ENCODE assay signal across 9 cellular contexts in genomic region chr5:83844320-83845068, GRCh38.
A peak's percentile ranks its signal among the peaks of the same experiment; 100 is the strongest.
DNase-seq lines count a peak whose midpoint lies in the region; ATAC-seq, FAIRE-seq and TF ChIP-seq lines count a peak whose summit lies in the region.
"Had no signal": no experiment of that assay in that cellular context is flagged by ENCODE, and none has a peak within 500 bp of the region (broad histone marks: within the 10 kb centered on the region; RNA-seq: fewer than 3 reads in every experiment).

No MANE protein-coding gene starts in this region.

- peak; percentile 73 to 75 for ATAC-seq in activated CD4-positive, CD25-positive, alpha-beta regulatory T cell treated with anti-CD3 and anti-CD28 coated beads, Interleukin-2, amount 50 U/mL, for 24 hours
- ATAC-seq in effector memory CD8-positive, alpha-beta T cell (replicated peaks), result peak; percentile 16

- H3K27ac Mint-ChIP-seq in effector memory CD8-positive, alpha-beta T cell, result no peak overlapping the region

- no peaks in the 10 kb centered on the region for H3K9me3 ChIP-seq in MG63
- H3K9me3 ChIP-seq in esophagus muscularis mucosa, result no peaks in the 10 kb centered on the region
- H3K9me3 ChIP-seq: A549 had no signal

- H3K27me3 ChIP-seq in H7 (ENCODE audit: control insufficient read depth, insufficient read depth, low read length) (no peaks in the 10 kb centered on the region), MG63 (no peaks in the 10 kb centered on the region), esophagus muscularis mucosa (no peaks in the 10 kb centered on the region)

- intact Hi-C loops in esophagus muscularis mucosa (cut with DNase I), result no loop called here

- H3K4me3 Mint-ChIP-seq in effector memory CD8-positive, alpha-beta T cell, result no peak overlapping the region

- no peaks in the 10 kb centered on the region for H3K27me3 Mint-ChIP-seq in effector memory CD8-positive, alpha-beta T cell

- no peak for TF ChIP-seq POLR2A in esophagus muscularis mucosa (IDR thresholded peaks at IDR 0.05; ENCODE audit: low read depth)

- 72% methylated on average over 9 of the region's 9 CpGs for WGBS in esophagus muscularis mucosa

- peaks cover 6 to 8% of the 10 kb centered on the region in 2 donors for H3K9me3 Mint-ChIP-seq in effector memory CD8-positive, alpha-beta T cell

- H3K4me1 Mint-ChIP-seq in effector memory CD8-positive, alpha-beta T cell (ENCODE audit: low read depth in 2 of 2), result no peaks in the 10 kb centered on the region

- H3K36me3 ChIP-seq in H7 (replicated peaks; ENCODE audit: control insufficient read depth, insufficient read depth, low read length) (no peaks in the 10 kb centered on the region), MG63 (no peaks in the 10 kb centered on the region), esophagus muscularis mucosa (no peaks in the 10 kb centered on the region)

- no peak for DNase-seq in activated CD4-positive, CD25-positive, alpha-beta regulatory T cell (lab: John Stamatoyannopoulos, UW)
- peak; percentile 7 for DNase-seq in H7
- peak; percentile 69 for DNase-seq in MG63
- no peak for DNase-seq in effector memory CD8-positive, alpha-beta T cell
- no peak for DNase-seq in NCI-H510A (lab: John Stamatoyannopoulos, UW)
- no peak for DNase-seq in esophagus muscularis mucosa (ENCODE audit: extremely low spot score)
- no peak for DNase-seq in D721Med (ENCODE audit: insufficient read length, low spot score)

- H3K36me3 Mint-ChIP-seq in effector memory CD8-positive, alpha-beta T cell (ENCODE audit: insufficient read depth), result no peaks in the 10 kb centered on the region

- no peak for TF ChIP-seq EP300 in esophagus muscularis mucosa (IDR thresholded peaks at IDR 0.05)

- H3K4me1 ChIP-seq in esophagus muscularis mucosa, result no peaks in the 10 kb centered on the region
- H3K4me1 ChIP-seq: A549 had no signal

- H3K4me3 ChIP-seq in H7 (ENCODE audit: insufficient read depth, low read depth, low read length), result no peak overlapping the region
- peak overlapping the region; percentile 16 for H3K4me3 ChIP-seq in MG63
- H3K4me3 ChIP-seq in esophagus muscularis mucosa, result no peak overlapping the region
- H3K4me3 ChIP-seq: A549 had no signal

- TF ChIP-seq CTCF in esophagus muscularis mucosa (IDR thresholded peaks at IDR 0.05) (no peak), D721Med (IDR thresholded peaks at IDR 0.05; ENCODE audit: insufficient read depth, missing control alignments) (no peak)

- FAIRE-seq in D721Med (lab: Jason Lieb, UNC), result no peak
- FAIRE-seq: A549 had no signal

- no peak overlapping the region for H3K27ac ChIP-seq in esophagus muscularis mucosa (replicated peaks in 1 of 4)
- H3K27ac ChIP-seq: A549 had no signal

Comparison
In these comparisons a context has a peak if more than half of its experiments do, and no peak if none do; other contexts are left out.
1. DNase-seq: peak in H7 (single experiment) and MG63 (single experiment); none in activated CD4-positive, CD25-positive, alpha-beta regulatory T cell (0 of 4), effector memory CD8-positive, alpha-beta T cell (0 of 3), NCI-H510A (single experiment), esophagus muscularis mucosa (single experiment) and D721Med (single experiment).